25 cellular contexts compared by ENCODE assay signal in the genomic region with DNA sequence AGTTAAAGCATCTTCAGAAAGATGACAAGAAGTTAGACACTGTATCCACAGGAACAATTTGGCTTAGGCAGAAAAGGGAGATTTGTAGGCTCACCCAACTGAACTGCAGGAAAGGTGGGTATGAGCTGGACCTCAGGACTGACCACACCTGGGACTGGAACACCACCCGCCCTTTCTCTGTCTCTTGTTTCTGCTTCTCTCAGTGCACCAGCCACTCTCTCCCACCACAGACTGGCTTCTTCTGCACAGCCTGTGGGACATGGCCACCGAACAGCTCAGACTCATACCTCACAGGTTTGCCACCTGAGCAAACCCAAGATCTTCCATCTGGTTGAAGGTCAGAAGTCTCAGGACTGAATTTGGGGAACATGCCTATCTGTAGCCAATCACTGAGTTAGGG. TPM values are rescaled to one million over a fixed set of nuclear protein-coding genes. Genes with fewer than 3 reads are reported as not detected.
DNase-seq lines count a peak whose midpoint lies in the region; FAIRE-seq and TF ChIP-seq lines count a peak whose summit lies in the region.
"Had no signal": no experiment of that assay in that cellular context is flagged by ENCODE, and none has a peak within 500 bp of the region (broad histone marks: within the 10 kb centered on the region; RNA-seq: fewer than 3 reads in every experiment).

No MANE protein-coding gene starts in this region.

- H3K4me1 ChIP-seq in BLaER1 (peaks cover 59% of the 10 kb centered on the region), MM.1S (ENCODE audit: low read length) (peaks cover 55% of the 10 kb centered on the region), esophagus muscularis mucosa (no peaks in the 10 kb centered on the region)
- H3K4me1 ChIP-seq: uterus had no signal

- no peak for TF ChIP-seq POLR2A in esophagus muscularis mucosa (IDR thresholded peaks at IDR 0.05; ENCODE audit: low read depth)

- peaks cover 29% of the 10 kb centered on the region for H3F3A ChIP-seq in MM.1S (ENCODE audit: insufficient read depth, low read length)

- H3K27ac ChIP-seq in BLaER1, result peak overlapping the region; percentile 85
- peak overlapping the region; percentile 98 for H3K27ac ChIP-seq in MM.1S (ENCODE audit: low read length)
- no peak overlapping the region for H3K27ac ChIP-seq in esophagus muscularis mucosa (replicated peaks in 1 of 4)
- H3K27ac ChIP-seq: gastrocnemius medialis, neutrophil, PC-9, uterus had no signal

- H3K27me3 ChIP-seq in BLaER1 (no peaks in the 10 kb centered on the region), MM.1S (replicated peaks; ENCODE audit: insufficient read depth, low read length) (no peaks in the 10 kb centered on the region), esophagus muscularis mucosa (no peaks in the 10 kb centered on the region)
- H3K27me3 ChIP-seq: gastrocnemius medialis, neutrophil, uterus had no signal

- peak; percentile 21 for FAIRE-seq in D721Med (lab: Jason Lieb, UNC)
- FAIRE-seq: islet of Langerhans, K562 had no signal

- intact Hi-C loops in esophagus muscularis mucosa (cut with DNase I), result no loop called here

- H3K9me2 ChIP-seq in MM.1S (replicated peaks; ENCODE audit: insufficient read depth, low read length), result no peaks in the 10 kb centered on the region

- 0 out of 2 replicates have a peak overlapping the region, but pooled peaks have one; percentile 13 for H3K4me3 ChIP-seq in BLaER1
- peak overlapping the region; percentile 27 for H3K4me3 ChIP-seq in MM.1S (ENCODE audit: low read length)
- no peak overlapping the region for H3K4me3 ChIP-seq in esophagus muscularis mucosa
- H3K4me3 ChIP-seq: gastrocnemius medialis, K562, PC-9, uterus had no signal

- peak overlapping the region; percentile 10; the same call in 1 of the 2 replicates for H2AFZ ChIP-seq in MM.1S (ENCODE audit: low read length)
- H2AFZ ChIP-seq: PC-9 had no signal

- peaks cover 41% of the 10 kb centered on the region for H3K9me3 ChIP-seq in BLaER1
- H3K9me3 ChIP-seq in MM.1S (replicated peaks; ENCODE audit: insufficient read depth, low read length), result no peaks in the 10 kb centered on the region
- H3K9me3 ChIP-seq in esophagus muscularis mucosa, result peaks cover 0 to 8% (median 0%) of the 10 kb centered on the region in 4 donors
- H3K9me3 ChIP-seq: gastrocnemius medialis, neutrophil, uterus had no signal

- no peaks in the 10 kb centered on the region for H4K20me1 ChIP-seq in BLaER1
- no peaks in the 10 kb centered on the region for H4K20me1 ChIP-seq in MM.1S (ENCODE audit: insufficient read depth, low read length)

- no peak for DNase-seq in D721Med (ENCODE audit: insufficient read length, low spot score)
- DNase-seq in MM.1S, result no peak
- DNase-seq in esophagus muscularis mucosa (ENCODE audit: extremely low spot score), result peak; percentile 82
- no peak for DNase-seq in NCI-H2171 (lab: John Stamatoyannopoulos, UW)
- DNase-seq in NCI-H82 treated with DMSO at 0.1 percent for 48 hours (lab: John Stamatoyannopoulos, UW; ENCODE audit: unreplicated experiment), result no peak
- DNase-seq in DMS 273 (lab: John Stamatoyannopoulos, UW; ENCODE audit: unreplicated experiment), result no peak
- DNase-seq in GOT3 (lab: John Stamatoyannopoulos, UW), result no peak
- DNase-seq: activated CD4-positive, alpha-beta T cell treated with anti-CD3 and anti-CD28 coated beads for 48 hours; activated CD8-positive, alpha-beta memory T cell treated with anti-CD3 and anti-CD28 coated beads, Interleukin-2, amount 50 U/mL, for 48 hours; DMS53; effector CD8-positive, alpha-beta T cell; gastrocnemius medialis; H9; NCI-H1048; NCI-H2029; NCI-H345; NCI-H82; PC-9; SHP77; uterus had no signal

- H3K36me3 ChIP-seq in BLaER1 (no peaks in the 10 kb centered on the region; the same call in 1 of the 2 replicates), MM.1S (replicated peaks; ENCODE audit: insufficient read depth, low read length) (peaks cover 5% of the 10 kb centered on the region), esophagus muscularis mucosa (no peaks in the 10 kb centered on the region)
- H3K36me3 ChIP-seq: gastrocnemius medialis, neutrophil, uterus had no signal

- TF ChIP-seq CTCF in D721Med (IDR thresholded peaks at IDR 0.05; ENCODE audit: insufficient read depth, missing control alignments) (no peak), MM.1S (IDR thresholded peaks at IDR 0.05; ENCODE audit: low read length) (no peak), esophagus muscularis mucosa (IDR thresholded peaks at IDR 0.05) (no peak)

- H3K9ac ChIP-seq in BLaER1 (peak overlapping the region; percentile 53; the same call in 1 of the 2 replicates), MM.1S (ENCODE audit: low read length) (peak overlapping the region; percentile 61)

- H3K79me2 ChIP-seq in MM.1S (ENCODE audit: low read length), result peaks cover 21% of the 10 kb centered on the region

- TF ChIP-seq EP300 in esophagus muscularis mucosa (IDR thresholded peaks at IDR 0.05), result no peak

- peak overlapping the region; percentile 81 for H3K4me2 ChIP-seq in BLaER1
- peak overlapping the region; percentile 73 for H3K4me2 ChIP-seq in MM.1S (ENCODE audit: low read depth, low read length)
- H3K4me2 ChIP-seq: PC-9 had no signal

- WGBS in esophagus muscularis mucosa, result 100% methylated on average over 2 of the region's 2 CpGs

RNA-seq across cellular contexts. Expression of gene MALT1, which starts 14.2 kb away (rescaled TPM):
- total RNA-seq in esophagus muscularis mucosa, result 10 to 100 TPM; 18.3 to 27.5 (median 22.6) TPM

RNA-seq across cellular contexts. Expression of gene ALPK2, which starts 28.2 kb away (rescaled TPM):
- total RNA-seq in esophagus muscularis mucosa, result under 1 TPM in 3 of 4 donors, not detected in 1; under 0.01 to 0.11 (median under 0.01) TPM
- total RNA-seq: K562, pulmonary artery endothelial cell had no signal

Comparison
In these comparisons a context has a peak if more than half of its experiments do, and no peak if none do; other contexts are left out.
1. H3K27ac ChIP-seq: peak in BLaER1 (single experiment) and MM.1S (single experiment); none in esophagus muscularis mucosa (0 of 4).
2. H3K4me3 ChIP-seq: peak in BLaER1 (single experiment) and MM.1S (single experiment); none in esophagus muscularis mucosa (0 of 4).